12 cellular contexts compared by ENCODE assay signal in genomic region chr3:132284756-132285619, GRCh38. TPM values are rescaled to one million over a fixed set of nuclear protein-coding genes. Genes with fewer than 3 reads are reported as not detected.
DNase-seq lines count a peak whose midpoint lies in the region; ATAC-seq and TF ChIP-seq lines count a peak whose summit lies in the region.
"Had no signal": no experiment of that assay in that cellular context is flagged by ENCODE, and none has a peak within 500 bp of the region (broad histone marks: within the 10 kb centered on the region; RNA-seq: fewer than 3 reads in every experiment).

No MANE protein-coding gene starts in this region.

- no peaks in the 10 kb centered on the region for H3K4me1 Mint-ChIP-seq in activated naive CD4-positive, alpha-beta T cell treated with anti-CD3 and anti-CD28 coated beads, Interleukin-2, amount 10 ng/mL, durations not matched to agents 7 days and 5 days
- H3K4me1 Mint-ChIP-seq in activated naive CD4-positive, alpha-beta T cell treated with anti-CD3 and anti-CD28 coated beads for 36 hours (ENCODE audit: low read depth) = no peaks in the 10 kb centered on the region

- no peaks in the 10 kb centered on the region for H3K9me3 Mint-ChIP-seq in activated naive CD4-positive, alpha-beta T cell treated with anti-CD3 and anti-CD28 coated beads, Interleukin-2, amount 10 ng/mL, durations not matched to agents 7 days and 5 days
- H3K9me3 Mint-ChIP-seq in activated naive CD4-positive, alpha-beta T cell treated with anti-CD3 and anti-CD28 coated beads for 36 hours = peaks cover 8% of the 10 kb centered on the region

- H3K36me3 Mint-ChIP-seq in activated naive CD4-positive, alpha-beta T cell treated with anti-CD3 and anti-CD28 coated beads, Interleukin-2, amount 10 ng/mL, durations not matched to agents 7 days and 5 days = no peaks in the 10 kb centered on the region
- H3K36me3 Mint-ChIP-seq in activated naive CD4-positive, alpha-beta T cell treated with anti-CD3 and anti-CD28 coated beads for 36 hours (ENCODE audit: low read depth) = no peaks in the 10 kb centered on the region

- CTCF ChIA-PET in activated naive CD4-positive, alpha-beta T cell treated with anti-CD3 and anti-CD28 coated beads, Interleukin-2, amount 10 ng/mL, durations not matched to agents 7 days and 5 days (lab: Charles Lee) = no interaction called here
- CTCF ChIA-PET in activated naive CD4-positive, alpha-beta T cell treated with anti-CD3 and anti-CD28 coated beads for 36 hours (lab: Charles Lee) = no interaction called here

- TF ChIP-seq CTCF in C4-2B (conservative IDR thresholded peaks at IDR 0.05) = no peak
- no peak for TF ChIP-seq CTCF in mucosa of descending colon (IDR thresholded peaks at IDR 0.05)

- peak; percentile 54 to 69 for ATAC-seq in left cardiac atrium
- ATAC-seq in mucosa of descending colon = peak; percentile 51
- ATAC-seq in GM18511 (IDR thresholded peaks at IDR 0.05; ENCODE audit: unreplicated experiment) = no peak

- H3K4me1 ChIP-seq in mucosa of descending colon (ENCODE audit: low read depth) = no peaks in the 10 kb centered on the region

- no peak overlapping the region for H3K27ac Mint-ChIP-seq in activated naive CD4-positive, alpha-beta T cell treated with anti-CD3 and anti-CD28 coated beads, Interleukin-2, amount 10 ng/mL, durations not matched to agents 7 days and 5 days
- no peak overlapping the region for H3K27ac Mint-ChIP-seq in activated naive CD4-positive, alpha-beta T cell treated with anti-CD3 and anti-CD28 coated beads for 36 hours

- no peak overlapping the region for H3K4me3 Mint-ChIP-seq in activated naive CD4-positive, alpha-beta T cell treated with anti-CD3 and anti-CD28 coated beads, Interleukin-2, amount 10 ng/mL, durations not matched to agents 7 days and 5 days
- no peak overlapping the region for H3K4me3 Mint-ChIP-seq in activated naive CD4-positive, alpha-beta T cell treated with anti-CD3 and anti-CD28 coated beads for 36 hours

- H3K9me3 ChIP-seq in mucosa of descending colon = peaks cover 8% of the 10 kb centered on the region
- H3K9me3 ChIP-seq: SK-N-SH had no signal

- DNase-seq in NOMO-1 (lab: John Stamatoyannopoulos, UW; ENCODE audit: unreplicated experiment in 2 of 2) (peak; percentile 80 to 91), left cardiac atrium (no peak), mucosa of descending colon (no peak), iPS-NIHi7 (ENCODE audit: extremely low spot score) (no peak)
- no peak for DNase-seq in activated naive CD4-positive, alpha-beta T cell treated with anti-CD3 and anti-CD28 coated beads, Interleukin-2, amount 10 ng/mL, durations not matched to agents 7 days and 5 days
- DNase-seq in activated naive CD4-positive, alpha-beta T cell treated with anti-CD3 and anti-CD28 coated beads for 36 hours = no peak
- DNase-seq: DMS53, GOT3, NCI-H1105, SK-N-SH had no signal

- peaks cover 7% of the 10 kb centered on the region for H3K27me3 Mint-ChIP-seq in activated naive CD4-positive, alpha-beta T cell treated with anti-CD3 and anti-CD28 coated beads, Interleukin-2, amount 10 ng/mL, durations not matched to agents 7 days and 5 days
- H3K27me3 Mint-ChIP-seq in activated naive CD4-positive, alpha-beta T cell treated with anti-CD3 and anti-CD28 coated beads for 36 hours (ENCODE audit: low read depth) = peaks cover 19% of the 10 kb centered on the region

- peak overlapping the region; percentile 28; the same call in 1 of the 2 replicates for H3K27ac ChIP-seq in C4-2B

- no peaks in the 10 kb centered on the region for H3K36me3 ChIP-seq in mucosa of descending colon (ENCODE audit: low read depth)

- intact Hi-C loops in left cardiac atrium (cut with DNase I) (no loop called here), mucosa of descending colon (cut with DNase I, micrococcal nuclease) (no loop called here)
- intact Hi-C loops in activated naive CD4-positive, alpha-beta T cell treated with anti-CD3 and anti-CD28 coated beads for 36 hours (cut with micrococcal nuclease) = no loop called here

- no peak overlapping the region for H3K4me3 ChIP-seq in mucosa of descending colon

RNA-seq across cellular contexts. Expression of gene ACP3, which starts 32.2 kb away (rescaled TPM):
- total RNA-seq in left cardiac atrium = 1 to 10 TPM; 1.1 to 3.0 TPM
- 10 to 100 TPM in 1 of 3 donors, 1 to 10 TPM in 2; 6.9 to 27.5 (median 9.6) TPM for total RNA-seq in mucosa of descending colon
- not detected for total RNA-seq in activated naive CD4-positive, alpha-beta T cell treated with anti-CD3 and anti-CD28 coated beads for 36 hours

Comparison
In these comparisons a context has a peak if more than half of its experiments do, and no peak if none do; other contexts are left out.
1. DNase-seq: peak in NOMO-1 (2 of 2); none in left cardiac atrium (single experiment), mucosa of descending colon (0 of 3), activated naive CD4-positive, alpha-beta T cell treated with anti-CD3 and anti-CD28 coated beads, Interleukin-2, amount 10 ng/mL, durations not matched to agents 7 days and 5 days (single experiment), iPS-NIHi7 (single experiment) and activated naive CD4-positive, alpha-beta T cell treated with anti-CD3 and anti-CD28 coated beads for 36 hours (single experiment).